Comparison of ENCODE assay signal across 1 cellular context in the genomic region with DNA sequence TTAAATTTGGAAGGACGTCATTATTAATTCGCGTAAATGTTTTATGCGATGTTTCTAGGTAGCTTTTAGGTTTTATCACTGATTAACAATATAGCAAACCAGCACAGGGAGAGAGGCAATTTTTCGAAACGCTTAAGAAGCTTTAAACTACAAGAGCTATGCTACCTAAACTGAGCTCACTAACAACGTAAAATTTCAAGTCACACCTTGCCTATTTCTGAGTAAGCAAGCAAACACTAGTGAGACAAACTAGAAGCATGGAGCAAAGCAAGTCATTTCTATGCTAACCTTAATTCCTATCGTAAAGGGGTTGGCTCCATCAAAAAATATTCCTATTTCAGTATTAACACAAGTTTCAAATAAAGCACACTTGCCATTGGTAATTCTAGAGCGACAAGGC.
TF ChIP-seq lines count a peak whose summit lies in the region.

No MANE protein-coding gene starts in this region.

TF ChIP-seq in H1, 55 proteins besides CTCF, POLR2A, EP300 and RAD21 (continued from another document):
- TF ChIP-seq POLR2AphosphoS5 (IDR thresholded peaks at IDR 0.05; ENCODE audit: low read depth, low read length) (no peak), SRF (IDR thresholded peaks at IDR 0.05; ENCODE audit: low read depth, low read length) (no peak)
